Comparison of ENCODE assay signal across 9 cellular contexts in genomic region chr7:156121434-156121833, GRCh38.
"Had no signal": no experiment of that assay in that cellular context is flagged by ENCODE, and none has a peak within 500 bp of the region (broad histone marks: within the 10 kb centered on the region; RNA-seq: fewer than 3 reads in every experiment).

No MANE protein-coding gene starts in this region.

- H3K27ac ChIP-seq: GM23248, HL-60 had no signal

- H3K4me1 Mint-ChIP-seq: IgD-negative memory B cell had no signal

- ATAC-seq: HCT116, HepG2 had no signal

- H3K4me3 ChIP-seq: GM23248, HAP-1 had no signal

- H3K27ac Mint-ChIP-seq: HFFc6, IgD-negative memory B cell had no signal

- H3K9ac ChIP-seq: GM23248 had no signal

- H3K9me3 ChIP-seq: HAP-1 had no signal

- H3K36me3 ChIP-seq: HAP-1 had no signal

- DNase-seq: GM23248, GOT3, H7, HFFc6 had no signal

- FAIRE-seq: HepG2 had no signal

- H3K36me3 Mint-ChIP-seq: IgD-negative memory B cell had no signal

- H3K4me3 Mint-ChIP-seq: HFFc6, IgD-negative memory B cell had no signal
